ENCODE assay signal across 8 cellular contexts in genomic region chr3:75668791-75669740, GRCh38. TPM values are rescaled to one million over a fixed set of nuclear protein-coding genes. Genes with fewer than 3 reads are reported as not detected.
A peak's percentile ranks its signal among the peaks of the same experiment; 100 is the strongest.
DNase-seq lines count a peak whose midpoint lies in the region; ATAC-seq, FAIRE-seq and TF ChIP-seq lines count a peak whose summit lies in the region.
"Not testable (repeated sequence)": the region's sequence is repeated elsewhere in the genome, so short reads cannot be mapped to it uniquely, and the experiment has no call there.

No MANE protein-coding gene starts in this region.

- H3K27ac ChIP-seq in HepG2 (ENCODE audit: extremely low read length, insufficient read depth, low read length); stomach smooth muscle (ENCODE audit: low read length): not testable (repeated sequence)

- not testable (repeated sequence) for BruUV-seq in HepG2 (replicated peaks; lab: Mats Ljungman, UMichigan)

- H3K79me2 ChIP-seq in HepG2 (ENCODE audit: insufficient read depth, low read length), result not testable (repeated sequence)

- ATAC-seq in HG03097 (IDR thresholded peaks at IDR 0.05; ENCODE audit: low FRiP score, unreplicated experiment) (peak; percentile 61), HepG2 (peak; percentile 85), sciatic nerve (peak; percentile 88)
- ATAC-seq in activated CD4-positive, CD25-positive, alpha-beta regulatory T cell treated with anti-CD3 and anti-CD28 coated beads, Interleukin-2, amount 50 U/mL, for 24 hours, result peak; percentile 31 to 50

- peaks cover 23% of the 10 kb centered on the region for H3K4me1 Mint-ChIP-seq in activated naive CD4-positive, alpha-beta T cell treated with anti-CD3 and anti-CD28 coated beads for 36 hours (ENCODE audit: low read depth)

- not testable (repeated sequence) for H3K36me3 ChIP-seq in HepG2 (replicated peaks in 1 of 2; ENCODE audit: control insufficient read depth in 1 of 2, insufficient read depth in 2 of 2, low read length in 2 of 2); stomach smooth muscle (ENCODE audit: control insufficient read depth in 2 of 2, insufficient read depth in 2 of 2, low read length in 2 of 2)

- WGBS in HepG2 (ENCODE audit: low lambda C conversion rate), result 46% methylated on average over 82 of the region's 84 CpGs

- H3K4me3 Mint-ChIP-seq in activated naive CD4-positive, alpha-beta T cell treated with anti-CD3 and anti-CD28 coated beads for 36 hours, result not testable (repeated sequence)

- not testable (repeated sequence) for TF ChIP-seq RAD21 in HepG2 (CRISPR knock-in tag; IDR thresholded peaks at IDR 0.05)

- POLR2A ChIA-PET in HepG2 (lab: Yijun Ruan, JAX), result not testable (repeated sequence)

- peaks cover 30% of the 10 kb centered on the region for H3K9me3 Mint-ChIP-seq in activated naive CD4-positive, alpha-beta T cell treated with anti-CD3 and anti-CD28 coated beads for 36 hours

- peaks cover 11% of the 10 kb centered on the region for H3K9me3 ChIP-seq in HepG2 (ENCODE audit: low read length)
- H3K9me3 ChIP-seq in stomach smooth muscle (ENCODE audit: control insufficient read depth in 2 of 2, low read length in 2 of 2), result not testable (repeated sequence)

- H4K20me1 ChIP-seq in HepG2 (ENCODE audit: insufficient read depth, low read length), result not testable (repeated sequence)

- intact Hi-C loops in activated naive CD4-positive, alpha-beta T cell treated with anti-CD3 and anti-CD28 coated beads for 36 hours (cut with micrococcal nuclease); HepG2 (cut with micrococcal nuclease; ENCODE audit: unreplicated experiment); sciatic nerve (cut with DNase I): not testable (repeated sequence)

- peaks cover 59% of the 10 kb centered on the region for H3K27me3 Mint-ChIP-seq in activated naive CD4-positive, alpha-beta T cell treated with anti-CD3 and anti-CD28 coated beads for 36 hours (ENCODE audit: low read depth)

- not testable (repeated sequence) for TF ChIP-seq POLR2A in HepG2 (IDR thresholded peaks at IDR 0.05; ENCODE audit: insufficient read depth in 1 of 2, low read depth in 2 of 2, low read length in 2 of 2)

- not testable (repeated sequence) for H3K4me1 ChIP-seq in HepG2 (ENCODE audit: insufficient read depth, low read length)
- peaks cover 13% of the 10 kb centered on the region for H3K4me1 ChIP-seq in stomach smooth muscle (ENCODE audit: control insufficient read depth, insufficient read depth, low read length)

- TF ChIP-seq CTCF in epithelial cell of esophagus (IDR thresholded peaks at IDR 0.05; ENCODE audit: insufficient read depth, low read depth, low read length, missing control alignments); HepG2 (CRISPR knock-in tag; IDR thresholded peaks at IDR 0.05): not testable (repeated sequence)

- H3K27ac Mint-ChIP-seq in activated naive CD4-positive, alpha-beta T cell treated with anti-CD3 and anti-CD28 coated beads for 36 hours, result not testable (repeated sequence)

- FAIRE-seq in HepG2 (lab: Jason Lieb, UNC), result peak; percentile 64

- not testable (repeated sequence) for H3K27me3 ChIP-seq in HepG2 (ENCODE audit: control insufficient read depth in 1 of 2, insufficient read depth in 2 of 2, low read length in 2 of 2)
- peaks cover 37 to 44% of the 10 kb centered on the region in 2 donors for H3K27me3 ChIP-seq in stomach smooth muscle (ENCODE audit: control insufficient read depth in 1 of 2, insufficient read depth in 2 of 2, low read length in 2 of 2)

- CTCF ChIA-PET in activated naive CD4-positive, alpha-beta T cell treated with anti-CD3 and anti-CD28 coated beads for 36 hours (lab: Charles Lee); HepG2 (lab: Yijun Ruan, JAX; ENCODE audit: low intra/inter-chr PET ratio, low total read pairs): not testable (repeated sequence)

- not testable (repeated sequence) for H3K4me2 ChIP-seq in HepG2 (ENCODE audit: low read depth, low read length)

- DNase-seq in G401 (ENCODE audit: low spot score), result peak; percentile 1
- peak; percentile 25 for DNase-seq in activated naive CD4-positive, alpha-beta T cell treated with anti-CD3 and anti-CD28 coated beads for 36 hours
- DNase-seq in epithelial cell of esophagus (ENCODE audit: low read depth), result peak; percentile 12
- not testable (repeated sequence) for DNase-seq in HepG2 (ENCODE audit: low spot score)
- peak; percentile 96 for DNase-seq in sciatic nerve (ENCODE audit: low spot score)

- H2AFZ ChIP-seq in HepG2 (ENCODE audit: low read length), result not testable (repeated sequence)

- in situ Hi-C loops in G401 (cut with HindIII; ENCODE audit: low sequenced_read_pairs); HepG2 (cut with HindIII; ENCODE audit: extremely low pct_ligation_motif_present, low pct_unique_long_range_greater_than_20kb): not testable (repeated sequence)

- H3K36me3 Mint-ChIP-seq in activated naive CD4-positive, alpha-beta T cell treated with anti-CD3 and anti-CD28 coated beads for 36 hours (ENCODE audit: low read depth), result peaks cover 26% of the 10 kb centered on the region

- H3K9ac ChIP-seq in HepG2 (ENCODE audit: insufficient read depth, low read depth, low read length); stomach smooth muscle (ENCODE audit: low read length in 2 of 2): not testable (repeated sequence)

- TF ChIP-seq EP300 in HepG2 (IDR thresholded peaks at IDR 0.05; ENCODE audit: low read depth in 2 of 2, low read length in 2 of 2); HepG2 (CRISPR knock-in tag; IDR thresholded peaks at IDR 0.05; ENCODE audit: borderline replicate concordance): not testable (repeated sequence)

- peak overlapping the region; percentile 39 for H3K4me3 ChIP-seq in epithelial cell of esophagus (ENCODE audit: low read length)
- H3K4me3 ChIP-seq in HepG2 (replicated peaks in 1 of 3; ENCODE audit: insufficient read depth in 1 of 3, low read depth in 2 of 3, low read length in 3 of 3), result not testable (repeated sequence)
- peak overlapping the region; percentile 40 to 60 for H3K4me3 ChIP-seq in stomach smooth muscle (ENCODE audit: low read length in 2 of 2)

RNA-seq across cellular contexts. Expression of gene FRG2C, which starts 4.9 kb away (rescaled TPM):
- not detected in 2 replicates for total RNA-seq in G401 (2014; rRNA removed; shearing (Covaris generic))
- total RNA-seq in activated naive CD4-positive, alpha-beta T cell treated with anti-CD3 and anti-CD28 coated beads for 36 hours, result not detected
- total RNA-seq in HepG2 (2016; rRNA removed; fragmentation: Illumina TruSeq; extraction: Trizol) (not detected in 2 replicates), sciatic nerve (not detected)
- total RNA-seq in HepG2 (2016; cell fraction: cytosol; rRNA removed; fragmentation: Illumina TruSeq; extraction: Trizol; ENCODE audit: low read depth), result not detected in 2 replicates
- total RNA-seq in HepG2 (2016; cell fraction: insoluble cytoplasmic fraction; rRNA removed; fragmentation: Illumina TruSeq; extraction: Trizol), result not detected in 2 replicates
- not detected in 2 replicates for total RNA-seq in HepG2 (2016; cell fraction: membrane; rRNA removed; fragmentation: Illumina TruSeq; extraction: Trizol)
- not detected in 2 replicates for total RNA-seq in HepG2 (2016; cell fraction: nucleus; rRNA removed; fragmentation: Illumina TruSeq; extraction: Trizol)
- polyA plus RNA-seq in HepG2 (2011; rRNA removed), result 0.04 TPM in 1 of 2 replicates, not detected in the other
- polyA plus RNA-seq in HepG2 (2011; cell fraction: cytosol; rRNA removed), result not detected in 2 replicates
- not detected in 2 replicates for polyA plus RNA-seq in HepG2 (2011; cell fraction: nucleus; rRNA removed)
- polyA plus RNA-seq in HepG2 (2012), result not detected in 2 replicates
- polyA plus RNA-seq in HepG2 (2016; cell fraction: cytosol; fragmentation: Illumina TruSeq; extraction: Trizol; ENCODE audit: low read depth), result not detected in 2 replicates
- not detected in 2 replicates for polyA plus RNA-seq in HepG2 (2016; cell fraction: insoluble cytoplasmic fraction; fragmentation: Illumina TruSeq; extraction: Trizol; ENCODE audit: low read depth)
- polyA plus RNA-seq in HepG2 (2016; cell fraction: membrane; fragmentation: Illumina TruSeq; extraction: Trizol; ENCODE audit: low read depth), result not detected in 2 replicates
- not detected in 2 replicates for polyA plus RNA-seq in HepG2 (2016; cell fraction: nucleus; fragmentation: Illumina TruSeq; extraction: Trizol; ENCODE audit: insufficient read depth, low read depth)
- polyA minus RNA-seq in HepG2 (2011; rRNA and poly(A)+ RNA removed; ENCODE audit: low replicate concordance), result 0.09 TPM in 1 of 2 replicates, not detected in the other
- not detected in 2 replicates for polyA minus RNA-seq in HepG2 (2011; cell fraction: cytosol; rRNA and poly(A)+ RNA removed)
- not detected in 2 replicates for polyA minus RNA-seq in HepG2 (2011; cell fraction: nucleus; rRNA and poly(A)+ RNA removed)
